In genomic region chr19:38647966-38648788, GRCh38 we compare ENCODE assay signal across 1 cellular context.
TF ChIP-seq lines count a peak whose summit lies in the region.

No MANE protein-coding gene starts in this region.

TF ChIP-seq in GM23338, 12 proteins besides CTCF, POLR2A, EP300 and RAD21 (continued from another document):
- TF ChIP-seq, protein P1, sequence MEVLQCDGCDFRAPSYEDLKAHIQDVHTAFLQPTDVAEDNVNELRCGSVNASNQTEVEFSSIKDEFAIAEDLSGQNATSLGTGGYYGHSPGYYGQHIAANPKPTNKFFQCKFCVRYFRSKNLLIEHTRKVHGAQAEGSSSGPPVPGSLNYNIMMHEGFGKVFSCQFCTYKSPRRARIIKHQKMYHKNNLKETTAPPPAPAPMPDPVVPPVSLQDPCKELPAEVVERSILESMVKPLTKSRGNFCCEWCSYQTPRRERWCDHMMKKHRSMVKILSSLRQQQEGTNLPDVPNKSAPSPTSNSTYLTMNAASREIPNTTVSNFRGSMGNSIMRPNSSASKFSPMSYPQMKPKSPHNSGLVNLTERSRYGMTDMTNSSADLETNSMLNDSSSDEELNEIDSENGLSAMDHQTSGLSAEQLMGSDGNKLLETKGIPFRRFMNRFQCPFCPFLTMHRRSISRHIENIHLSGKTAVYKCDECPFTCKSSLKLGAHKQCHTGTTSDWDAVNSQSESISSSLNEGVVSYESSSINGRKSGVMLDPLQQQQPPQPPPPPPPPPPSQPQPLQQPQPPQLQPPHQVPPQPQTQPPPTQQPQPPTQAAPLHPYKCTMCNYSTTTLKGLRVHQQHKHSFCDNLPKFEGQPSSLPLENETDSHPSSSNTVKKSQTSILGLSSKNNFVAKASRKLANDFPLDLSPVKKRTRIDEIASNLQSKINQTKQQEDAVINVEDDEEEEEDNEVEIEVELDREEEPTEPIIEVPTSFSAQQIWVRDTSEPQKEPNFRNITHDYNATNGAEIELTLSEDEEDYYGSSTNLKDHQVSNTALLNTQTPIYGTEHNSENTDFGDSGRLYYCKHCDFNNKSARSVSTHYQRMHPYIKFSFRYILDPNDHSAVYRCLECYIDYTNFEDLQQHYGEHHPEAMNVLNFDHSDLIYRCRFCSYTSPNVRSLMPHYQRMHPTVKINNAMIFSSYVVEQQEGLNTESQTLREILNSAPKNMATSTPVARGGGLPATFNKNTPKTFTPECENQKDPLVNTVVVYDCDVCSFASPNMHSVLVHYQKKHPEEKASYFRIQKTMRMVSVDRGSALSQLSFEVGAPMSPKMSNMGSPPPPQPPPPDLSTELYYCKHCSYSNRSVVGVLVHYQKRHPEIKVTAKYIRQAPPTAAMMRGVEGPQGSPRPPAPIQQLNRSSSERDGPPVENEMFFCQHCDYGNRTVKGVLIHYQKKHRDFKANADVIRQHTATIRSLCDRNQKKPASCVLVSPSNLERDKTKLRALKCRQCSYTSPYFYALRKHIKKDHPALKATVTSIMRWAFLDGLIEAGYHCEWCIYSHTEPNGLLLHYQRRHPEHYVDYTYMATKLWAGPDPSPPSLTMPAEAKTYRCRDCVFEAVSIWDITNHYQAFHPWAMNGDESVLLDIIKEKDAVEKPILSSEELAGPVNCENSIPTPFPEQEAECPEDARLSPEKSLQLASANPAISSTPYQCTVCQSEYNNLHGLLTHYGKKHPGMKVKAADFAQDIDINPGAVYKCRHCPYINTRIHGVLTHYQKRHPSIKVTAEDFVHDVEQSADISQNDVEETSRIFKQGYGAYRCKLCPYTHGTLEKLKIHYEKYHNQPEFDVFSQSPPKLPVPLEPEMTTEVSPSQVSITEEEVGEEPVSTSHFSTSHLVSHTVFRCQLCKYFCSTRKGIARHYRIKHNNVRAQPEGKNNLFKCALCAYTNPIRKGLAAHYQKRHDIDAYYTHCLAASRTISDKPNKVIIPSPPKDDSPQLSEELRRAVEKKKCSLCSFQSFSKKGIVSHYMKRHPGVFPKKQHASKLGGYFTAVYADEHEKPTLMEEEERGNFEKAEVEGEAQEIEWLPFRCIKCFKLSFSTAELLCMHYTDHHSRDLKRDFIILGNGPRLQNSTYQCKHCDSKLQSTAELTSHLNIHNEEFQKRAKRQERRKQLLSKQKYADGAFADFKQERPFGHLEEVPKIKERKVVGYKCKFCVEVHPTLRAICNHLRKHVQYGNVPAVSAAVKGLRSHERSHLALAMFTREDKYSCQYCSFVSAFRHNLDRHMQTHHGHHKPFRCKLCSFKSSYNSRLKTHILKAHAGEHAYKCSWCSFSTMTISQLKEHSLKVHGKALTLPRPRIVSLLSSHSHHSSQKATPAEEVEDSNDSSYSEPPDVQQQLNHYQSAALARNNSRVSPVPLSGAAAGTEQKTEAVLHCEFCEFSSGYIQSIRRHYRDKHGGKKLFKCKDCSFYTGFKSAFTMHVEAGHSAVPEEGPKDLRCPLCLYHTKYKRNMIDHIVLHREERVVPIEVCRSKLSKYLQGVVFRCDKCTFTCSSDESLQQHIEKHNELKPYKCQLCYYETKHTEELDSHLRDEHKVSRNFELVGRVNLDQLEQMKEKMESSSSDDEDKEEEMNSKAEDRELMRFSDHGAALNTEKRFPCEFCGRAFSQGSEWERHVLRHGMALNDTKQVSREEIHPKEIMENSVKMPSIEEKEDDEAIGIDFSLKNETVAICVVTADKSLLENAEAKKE (CRISPR knock-in tag; IDR thresholded peaks at IDR 0.05), result no peak
- TF ChIP-seq ZNF114 (CRISPR knock-in tag; IDR thresholded peaks at IDR 0.05) (no peak), STAT1 (IDR thresholded peaks at IDR 0.05; ENCODE audit: unreplicated experiment) (no peak), NANOG (IDR thresholded peaks at IDR 0.05; ENCODE audit: borderline replicate concordance) (no peak), EZH2phosphoT487 (IDR thresholded peaks at IDR 0.05; ENCODE audit: unreplicated experiment) (no peak)
